8 cellular contexts compared by ENCODE assay signal in genomic region chr3:45167011-45167911, GRCh38. TPM values are rescaled to one million over a fixed set of nuclear protein-coding genes. Genes with fewer than 3 reads are reported as not detected.
DNase-seq lines count a peak whose midpoint lies in the region; ATAC-seq and TF ChIP-seq lines count a peak whose summit lies in the region.

No MANE protein-coding gene starts in this region.

- peak overlapping the region; percentile 98 for H3K27ac Mint-ChIP-seq in activated CD4-positive, alpha-beta T cell treated with anti-CD3 and anti-CD28 coated beads for 36 hours
- peak overlapping the region; percentile 98 for H3K27ac Mint-ChIP-seq in chondrocyte (ENCODE audit: unreplicated experiment)

- TF ChIP-seq CTCF in chondrocyte (IDR thresholded peaks at IDR 0.05) = no peak

- peak; percentile 78 for ATAC-seq in HG02943 (IDR thresholded peaks at IDR 0.05; ENCODE audit: low read depth, unreplicated experiment)
- ATAC-seq in activated CD4-positive, alpha-beta T cell treated with anti-CD3 and anti-CD28 coated beads for 36 hours = peak; percentile 96
- peak; percentile 98 for ATAC-seq in left colon

- DNase-seq in ELF-1 (ENCODE audit: low read depth, low spot score) = peak; percentile 98
- DNase-seq in NCI-H2196 (lab: John Stamatoyannopoulos, UW; ENCODE audit: unreplicated experiment) = peak; percentile 61
- DNase-seq in activated CD4-positive, alpha-beta T cell treated with anti-CD3 and anti-CD28 coated beads for 36 hours = peak; percentile 94
- DNase-seq in chondrocyte (ENCODE audit: low spot score) = peak; percentile 96
- DNase-seq in left colon = peak; percentile 92 to 94
- DNase-seq in stimulated activated CD4-positive, alpha-beta T cell treated with anti-CD3 and anti-CD28 coated beads, Interleukin-1b, Interleukin-23, amount 100 ng/mL, for 48 hours = peak; percentile 91
- DNase-seq in GM19240 (ENCODE audit: insufficient read length, low spot score) = no peak

- peak overlapping the region; percentile 63 for H3K4me3 Mint-ChIP-seq in activated CD4-positive, alpha-beta T cell treated with anti-CD3 and anti-CD28 coated beads for 36 hours
- peak overlapping the region; percentile 56 for H3K4me3 Mint-ChIP-seq in chondrocyte (ENCODE audit: unreplicated experiment)

- H3K27me3 Mint-ChIP-seq in activated CD4-positive, alpha-beta T cell treated with anti-CD3 and anti-CD28 coated beads for 36 hours = no peaks in the 10 kb centered on the region
- H3K27me3 Mint-ChIP-seq in chondrocyte (ENCODE audit: low read depth) = no peaks in the 10 kb centered on the region

- CTCF ChIA-PET in activated CD4-positive, alpha-beta T cell treated with anti-CD3 and anti-CD28 coated beads for 36 hours (lab: Charles Lee) = interaction anchor here (0.7 to 1.4 kb wide), 5 partner anchors 13 to 128 kb away, joined by 3 to 4 read pairs (median 3); no protein-coding TSS in a partner anchor

- H3K9me3 Mint-ChIP-seq in activated CD4-positive, alpha-beta T cell treated with anti-CD3 and anti-CD28 coated beads for 36 hours (ENCODE audit: low read depth) = peaks cover 2% of the 10 kb centered on the region
- no peaks in the 10 kb centered on the region for H3K9me3 Mint-ChIP-seq in chondrocyte (ENCODE audit: low read depth)

- POLR2A ChIA-PET in activated CD4-positive, alpha-beta T cell treated with anti-CD3 and anti-CD28 coated beads for 36 hours (lab: Charles Lee) = interaction anchor here (0.6 to 1.0 kb wide), 5 partner anchors 41 to 697 kb away, joined by 3 to 6 read pairs (median 3); no protein-coding TSS in a partner anchor

- intact Hi-C loops in activated CD4-positive, alpha-beta T cell treated with anti-CD3 and anti-CD28 coated beads for 36 hours (cut with DNase I, micrococcal nuclease) = loop anchor here (1.0 to 5.0 kb wide), 10 partner anchors 41 to 522 kb away; partner anchors contain the start of genes EXOSC7 (in 1 of the 2), SACM1L (in 1 of the 2), TMEM158 (in 1 of the 2) and ZDHHC3 (in 1 of the 2)
- intact Hi-C loops in left colon (cut with DNase I, micrococcal nuclease) = no loop called here

- H3K4me1 Mint-ChIP-seq in activated CD4-positive, alpha-beta T cell treated with anti-CD3 and anti-CD28 coated beads for 36 hours = peaks cover 37% of the 10 kb centered on the region
- H3K4me1 Mint-ChIP-seq in chondrocyte (ENCODE audit: low read depth) = peaks cover 57% of the 10 kb centered on the region

- H3K36me3 Mint-ChIP-seq in activated CD4-positive, alpha-beta T cell treated with anti-CD3 and anti-CD28 coated beads for 36 hours (ENCODE audit: low read depth) = no peaks in the 10 kb centered on the region
- no peaks in the 10 kb centered on the region for H3K36me3 Mint-ChIP-seq in chondrocyte (ENCODE audit: low read depth)

RNA-seq across cellular contexts. Expression of gene CDCP1, which starts 21.1 kb away (rescaled TPM):
- total RNA-seq in activated CD4-positive, alpha-beta T cell treated with anti-CD3 and anti-CD28 coated beads for 36 hours = 1 to 10 TPM; 3.7 to 5.8 TPM
- total RNA-seq in chondrocyte (0.15 to 0.48 TPM (median 0.18 TPM) in 3 replicates), left colon (10 to 100 TPM; 89.3 to 97.0 TPM)

RNA-seq across cellular contexts. Expression of gene TMEM158, which starts 58.8 kb away (rescaled TPM):
- total RNA-seq in activated CD4-positive, alpha-beta T cell treated with anti-CD3 and anti-CD28 coated beads for 36 hours = under 1 TPM in 1 of 2 experiments, not detected in 1; 0.09 TPM
- total RNA-seq in chondrocyte (5.8 to 34.8 TPM (median 6.9 TPM) in 3 replicates), left colon (10 to 100 TPM in 1 of 2 donors, 1 to 10 TPM in 1; 2.2 to 10.0 TPM)

Comparison
In these comparisons a context has a peak if more than half of its experiments do, and no peak if none do; other contexts are left out.
1. RNA of gene CDCP1, which starts 21.1 kb away (total RNA-seq): 89.3 to 97.0 TPM in left colon; 3.7 to 5.8 TPM in activated CD4-positive, alpha-beta T cell treated with anti-CD3 and anti-CD28 coated beads for 36 hours and 0.15 to 0.48 TPM in chondrocyte; every median in the first group is over 10 times any median in the second.
2. intact Hi-C loops: an anchor here in activated CD4-positive, alpha-beta T cell treated with anti-CD3 and anti-CD28 coated beads for 36 hours (1.0 to 5.0 kb wide); none called in left colon.
3. Peak in every context shown above with its lines, with median percentiles within 50 percentile points of each other: ATAC-seq.